In genomic region chr1:155812878-155813277, GRCh38 we compare ENCODE assay signal across 29 cellular contexts.
"Had no signal": no experiment of that assay in that cellular context is flagged by ENCODE, and none has a peak within 500 bp of the region (broad histone marks: within the 10 kb centered on the region; RNA-seq: fewer than 3 reads in every experiment).

No MANE protein-coding gene starts in this region.

- H3K4me3 ChIP-seq: neural progenitor cell, ovary, psoas muscle, right lobe of liver, sigmoid colon, suprapubic skin, testis, tibial artery, transverse colon, upper lobe of right lung, uterus had no signal

- H3K9me3 Mint-ChIP-seq: natural killer cell; nephron; neural progenitor cell; stimulated activated effector memory CD8-positive, alpha-beta T cell treated with anti-CD3 and anti-CD28 coated beads, Interleukin-12 subunit alpha, Interleukin-12 subunit beta, amount 100 ng/mL, for 72 hours; stimulated activated naive CD8-positive, alpha-beta T cell treated with anti-CD3 and anti-CD28 coated beads, Interleukin-15, amount 100 ng/mL, for 72 hours; type B pancreatic cell had no signal

- H3K4me3 Mint-ChIP-seq: natural killer cell; nephron; neural progenitor cell; stimulated activated effector memory CD8-positive, alpha-beta T cell treated with anti-CD3 and anti-CD28 coated beads, Interleukin-12 subunit alpha, Interleukin-12 subunit beta, amount 100 ng/mL, for 72 hours; stimulated activated naive CD8-positive, alpha-beta T cell treated with anti-CD3 and anti-CD28 coated beads, Interleukin-15, amount 100 ng/mL, for 72 hours; type B pancreatic cell had no signal

- H3K9me3 ChIP-seq: ovary, psoas muscle, right lobe of liver, sigmoid colon, suprapubic skin, testis, tibial artery, transverse colon, upper lobe of right lung, uterus had no signal

- H3K27me3 ChIP-seq: neural progenitor cell, ovary, right lobe of liver, sigmoid colon, suprapubic skin, testis, tibial artery, transverse colon, upper lobe of right lung, uterus had no signal

- H3K27ac ChIP-seq: neural progenitor cell, ovary, parathyroid adenoma, psoas muscle, right lobe of liver, sigmoid colon, suprapubic skin, testis, tibial artery, transverse colon, upper lobe of right lung, uterus had no signal

- ATAC-seq: natural killer cell; psoas muscle; right cardiac atrium; right lobe of liver; stimulated activated effector memory CD8-positive, alpha-beta T cell treated with anti-CD3 and anti-CD28 coated beads, Interleukin-12 subunit alpha, Interleukin-12 subunit beta, amount 100 ng/mL, for 72 hours; stimulated activated naive CD8-positive, alpha-beta T cell treated with anti-CD3 and anti-CD28 coated beads, Interleukin-15, amount 100 ng/mL, for 72 hours; stimulated activated naive CD8-positive, alpha-beta T cell treated with anti-CD3 and anti-CD28 coated beads, Interleukin-15, Interleukin-2, amounts not matched to agents 100 U/mL and 50 U/mL, for 24 hours; upper lobe of right lung had no signal

- H3K27me3 Mint-ChIP-seq: progenitor cell of endocrine pancreas; stimulated activated naive CD8-positive, alpha-beta T cell treated with anti-CD3 and anti-CD28 coated beads, Interleukin-15, amount 100 ng/mL, for 72 hours; type B pancreatic cell had no signal

- H3K4me1 Mint-ChIP-seq: nephron; neural progenitor cell; stimulated activated effector memory CD8-positive, alpha-beta T cell treated with anti-CD3 and anti-CD28 coated beads, Interleukin-12 subunit alpha, Interleukin-12 subunit beta, amount 100 ng/mL, for 72 hours; stimulated activated naive CD8-positive, alpha-beta T cell treated with anti-CD3 and anti-CD28 coated beads, Interleukin-15, amount 100 ng/mL, for 72 hours had no signal

- H3K27ac Mint-ChIP-seq: nephron; neural progenitor cell; stimulated activated naive CD8-positive, alpha-beta T cell treated with anti-CD3 and anti-CD28 coated beads, Interleukin-15, amount 100 ng/mL, for 72 hours; type B pancreatic cell had no signal

- DNase-seq: natural killer cell; occipital lobe; ovary; posterior cingulate gyrus; psoas muscle; right cardiac atrium; right lobe of liver; sigmoid colon; small intestine; stimulated activated CD4-positive, alpha-beta T cell treated with anti-CD3 and anti-CD28 coated beads, Interleukin-15, amount 100 ng/mL, for 24 hours; stimulated activated CD4-positive, alpha-beta T cell treated with anti-CD3 and anti-CD28 coated beads, Interleukin-2, amount 100 ng/mL, for 24 hours; stimulated activated CD4-positive, alpha-beta T cell treated with anti-CD3 and anti-CD28 coated beads, Interleukin-2, amount 100 ng/mL, for 48 hours; stimulated activated CD4-positive, alpha-beta T cell treated with anti-CD3 and anti-CD28 coated beads, Interleukin-4, amount 100 ng/mL, for 24 hours; stimulated activated naive CD4-positive, alpha-beta T cell; stimulated activated naive CD8-positive, alpha-beta T cell treated with anti-CD3 and anti-CD28 coated beads, Interleukin-15, amount 100 ng/mL, for 72 hours; stimulated activated naive CD8-positive, alpha-beta T cell treated with anti-CD3 and anti-CD28 coated beads, Interleukin-15, Interleukin-2, amounts not matched to agents 100 U/mL and 50 U/mL, for 24 hours; substantia nigra; testis; tibial artery; transverse colon; upper lobe of right lung; uterus had no signal

- H3K36me3 ChIP-seq: ovary, uterus had no signal

- H3K4me1 ChIP-seq: parathyroid adenoma, psoas muscle, right lobe of liver, sigmoid colon, suprapubic skin, testis, tibial artery, transverse colon, upper lobe of right lung, uterus had no signal
